In genomic region chr1:27705545-27705944, GRCh38 we compare ENCODE assay signal across 1 cellular context.
TF ChIP-seq lines count a peak whose summit lies in the region.

No MANE protein-coding gene starts in this region.

TF ChIP-seq in HCT116, 20 proteins besides CTCF, POLR2A, EP300 and RAD21 (continued from another document):
- TF ChIP-seq, protein P1, sequence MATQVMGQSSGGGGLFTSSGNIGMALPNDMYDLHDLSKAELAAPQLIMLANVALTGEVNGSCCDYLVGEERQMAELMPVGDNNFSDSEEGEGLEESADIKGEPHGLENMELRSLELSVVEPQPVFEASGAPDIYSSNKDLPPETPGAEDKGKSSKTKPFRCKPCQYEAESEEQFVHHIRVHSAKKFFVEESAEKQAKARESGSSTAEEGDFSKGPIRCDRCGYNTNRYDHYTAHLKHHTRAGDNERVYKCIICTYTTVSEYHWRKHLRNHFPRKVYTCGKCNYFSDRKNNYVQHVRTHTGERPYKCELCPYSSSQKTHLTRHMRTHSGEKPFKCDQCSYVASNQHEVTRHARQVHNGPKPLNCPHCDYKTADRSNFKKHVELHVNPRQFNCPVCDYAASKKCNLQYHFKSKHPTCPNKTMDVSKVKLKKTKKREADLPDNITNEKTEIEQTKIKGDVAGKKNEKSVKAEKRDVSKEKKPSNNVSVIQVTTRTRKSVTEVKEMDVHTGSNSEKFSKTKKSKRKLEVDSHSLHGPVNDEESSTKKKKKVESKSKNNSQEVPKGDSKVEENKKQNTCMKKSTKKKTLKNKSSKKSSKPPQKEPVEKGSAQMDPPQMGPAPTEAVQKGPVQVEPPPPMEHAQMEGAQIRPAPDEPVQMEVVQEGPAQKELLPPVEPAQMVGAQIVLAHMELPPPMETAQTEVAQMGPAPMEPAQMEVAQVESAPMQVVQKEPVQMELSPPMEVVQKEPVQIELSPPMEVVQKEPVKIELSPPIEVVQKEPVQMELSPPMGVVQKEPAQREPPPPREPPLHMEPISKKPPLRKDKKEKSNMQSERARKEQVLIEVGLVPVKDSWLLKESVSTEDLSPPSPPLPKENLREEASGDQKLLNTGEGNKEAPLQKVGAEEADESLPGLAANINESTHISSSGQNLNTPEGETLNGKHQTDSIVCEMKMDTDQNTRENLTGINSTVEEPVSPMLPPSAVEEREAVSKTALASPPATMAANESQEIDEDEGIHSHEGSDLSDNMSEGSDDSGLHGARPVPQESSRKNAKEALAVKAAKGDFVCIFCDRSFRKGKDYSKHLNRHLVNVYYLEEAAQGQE (IDR thresholded peaks at IDR 0.05; ENCODE audit: low read depth) = no peak
- TF ChIP-seq CEBPB (IDR thresholded peaks at IDR 0.05; ENCODE audit: low read depth) = no peak
- TF ChIP-seq EGR1 (IDR thresholded peaks at IDR 0.05; ENCODE audit: low read depth) = no peak
- no peak for TF ChIP-seq POLR2AphosphoS5 (IDR thresholded peaks at IDR 0.05; ENCODE audit: low read depth, low read length)
- TF ChIP-seq FOSL1 (IDR thresholded peaks at IDR 0.05; ENCODE audit: low read depth) = no peak
- no peak for TF ChIP-seq ZNF274 (IDR thresholded peaks at IDR 0.05; ENCODE audit: low read depth, low read length)
- TF ChIP-seq ZFX (IDR thresholded peaks at IDR 0.05) = no peak
